8 cellular contexts compared by ENCODE assay signal in the genomic region with DNA sequence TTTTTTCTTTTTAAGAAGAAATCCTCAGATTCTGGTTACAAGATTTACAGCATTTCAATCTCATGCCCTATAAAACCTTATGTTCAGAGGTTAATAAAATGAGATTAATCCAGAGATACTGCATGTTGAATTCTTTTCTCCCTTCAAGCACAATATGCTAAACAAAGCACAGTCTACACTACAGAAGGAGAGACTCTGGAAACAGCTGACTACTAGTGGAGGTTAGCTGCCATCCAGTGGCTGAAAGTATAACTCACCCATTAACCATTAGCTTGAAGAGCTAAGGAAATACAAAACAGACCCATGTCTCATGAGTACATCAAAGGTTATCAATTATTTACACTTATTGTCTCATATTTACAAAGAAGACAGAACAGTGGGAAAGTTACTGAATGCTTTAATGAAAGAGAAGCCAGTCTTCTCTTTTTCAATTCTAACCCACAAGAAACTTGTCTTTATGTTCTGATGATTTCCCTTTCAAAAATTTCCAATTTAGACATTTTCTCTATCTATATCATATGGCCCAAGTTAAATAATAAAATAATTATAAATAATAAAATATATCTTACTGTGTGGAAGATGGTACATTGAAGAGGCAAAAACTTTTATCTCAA. TPM values are rescaled to one million over a fixed set of nuclear protein-coding genes. Genes with fewer than 3 reads are reported as not detected.
DNase-seq lines count a peak whose midpoint lies in the region; ATAC-seq and TF ChIP-seq lines count a peak whose summit lies in the region.

No MANE protein-coding gene starts in this region.

- TF ChIP-seq CTCF in breast epithelium (IDR thresholded peaks at IDR 0.05), result peak in 2 of 3 donors; percentile 53 to 55
- TF ChIP-seq CTCF in liver (IDR thresholded peaks at IDR 0.05; ENCODE audit: low read depth, low read length, missing input control), result peak; percentile 52

- peak; percentile 96 for ATAC-seq in GM21390 (IDR thresholded peaks at IDR 0.05; ENCODE audit: unreplicated experiment)
- ATAC-seq in HG03575 (IDR thresholded peaks at IDR 0.05; ENCODE audit: extremely low read depth, insufficient number of reproducible peaks, low FRiP score, unreplicated experiment), result peak; percentile 91
- ATAC-seq in stimulated activated memory B cell treated with anti-CD40 and anti-IgM and Interleukin-4, amounts not matched to agents 10 μg/mL and 1 μg/mL and 100 μg/mL, for 72 hours, result no peak

- H3K27me3 Mint-ChIP-seq in stimulated activated memory B cell treated with anti-CD40 and anti-IgM and Interleukin-4, amounts not matched to agents 10 μg/mL and 1 μg/mL and 100 μg/mL, for 72 hours, result peaks cover 5% of the 10 kb centered on the region
- H3K27me3 Mint-ChIP-seq in T-helper 2 cell treated with Interferon-gamma antibody and Interleukin-4, amounts not matched to agents 5 μg/mL and 100 μg/mL, for 36 hours (ENCODE audit: low read depth), result no peaks in the 10 kb centered on the region

- peaks cover 8% of the 10 kb centered on the region for H3K9me3 Mint-ChIP-seq in stimulated activated memory B cell treated with anti-CD40 and anti-IgM and Interleukin-4, amounts not matched to agents 10 μg/mL and 1 μg/mL and 100 μg/mL, for 72 hours
- no peaks in the 10 kb centered on the region for H3K9me3 Mint-ChIP-seq in T-helper 2 cell treated with Interferon-gamma antibody and Interleukin-4, amounts not matched to agents 5 μg/mL and 100 μg/mL, for 36 hours

- H3K4me3 Mint-ChIP-seq in stimulated activated memory B cell treated with anti-CD40 and anti-IgM and Interleukin-4, amounts not matched to agents 10 μg/mL and 1 μg/mL and 100 μg/mL, for 72 hours, result no peak overlapping the region
- H3K4me3 Mint-ChIP-seq in T-helper 2 cell treated with Interferon-gamma antibody and Interleukin-4, amounts not matched to agents 5 μg/mL and 100 μg/mL, for 36 hours, result no peak overlapping the region

- H3K27me3 ChIP-seq in breast epithelium, result no peaks in the 10 kb centered on the region
- no peaks in the 10 kb centered on the region for H3K27me3 ChIP-seq in liver (ENCODE audit: control insufficient read depth in 4 of 4, insufficient read depth in 4 of 4, low read length in 3 of 4)

- H3K9me3 ChIP-seq in breast epithelium (no peaks in the 10 kb centered on the region), liver (ENCODE audit: control insufficient read depth in 4 of 4, low read length in 3 of 4) (no peaks in the 10 kb centered on the region)

- no peak for TF ChIP-seq POLR2A in breast epithelium (IDR thresholded peaks at IDR 0.05)

- no peaks in the 10 kb centered on the region for H3K4me1 Mint-ChIP-seq in stimulated activated memory B cell treated with anti-CD40 and anti-IgM and Interleukin-4, amounts not matched to agents 10 μg/mL and 1 μg/mL and 100 μg/mL, for 72 hours
- H3K4me1 Mint-ChIP-seq in T-helper 2 cell treated with Interferon-gamma antibody and Interleukin-4, amounts not matched to agents 5 μg/mL and 100 μg/mL, for 36 hours (ENCODE audit: low read depth), result no peaks in the 10 kb centered on the region

- no peak overlapping the region for H3K9ac ChIP-seq in liver (ENCODE audit: low read depth in 1 of 2, low read length in 2 of 2)

- TF ChIP-seq RAD21 in liver (IDR thresholded peaks at IDR 0.05), result peak; percentile 80 to 88

- H3K4me1 ChIP-seq in breast epithelium, result no peaks in the 10 kb centered on the region
- no peaks in the 10 kb centered on the region for H3K4me1 ChIP-seq in liver (ENCODE audit: control insufficient read depth in 4 of 4, insufficient read depth in 4 of 4, low read length in 3 of 4)

- no peaks in the 10 kb centered on the region for H3K36me3 Mint-ChIP-seq in stimulated activated memory B cell treated with anti-CD40 and anti-IgM and Interleukin-4, amounts not matched to agents 10 μg/mL and 1 μg/mL and 100 μg/mL, for 72 hours
- no peaks in the 10 kb centered on the region for H3K36me3 Mint-ChIP-seq in T-helper 2 cell treated with Interferon-gamma antibody and Interleukin-4, amounts not matched to agents 5 μg/mL and 100 μg/mL, for 36 hours (ENCODE audit: low read depth)

- H3K27ac ChIP-seq in breast epithelium, result no peak overlapping the region
- H3K27ac ChIP-seq in liver (ENCODE audit: low read depth in 1 of 2, low read length in 2 of 2), result no peak overlapping the region

- no peak overlapping the region for H3K4me3 ChIP-seq in breast epithelium
- H3K4me3 ChIP-seq in liver (ENCODE audit: low read depth in 1 of 3, low read length in 3 of 3), result no peak overlapping the region

- intact Hi-C loops in breast epithelium (cut with DNase I; ENCODE audit: low total_unique reads), result no loop called here

- H3K36me3 ChIP-seq in breast epithelium (no peaks in the 10 kb centered on the region), liver (ENCODE audit: control insufficient read depth in 4 of 4, insufficient read depth in 3 of 4, low read depth in 1 of 4, low read length in 3 of 4) (no peaks in the 10 kb centered on the region)

- H3K27ac Mint-ChIP-seq in stimulated activated memory B cell treated with anti-CD40 and anti-IgM and Interleukin-4, amounts not matched to agents 10 μg/mL and 1 μg/mL and 100 μg/mL, for 72 hours, result no peak overlapping the region
- no peak overlapping the region for H3K27ac Mint-ChIP-seq in T-helper 2 cell treated with Interferon-gamma antibody and Interleukin-4, amounts not matched to agents 5 μg/mL and 100 μg/mL, for 36 hours

- DNase-seq in ELR (ENCODE audit: low read depth) (peak; percentile 80), NCI-H524 treated with DMSO at 0.1 percent for 48 hours (lab: John Stamatoyannopoulos, UW) (peak; percentile 45), breast epithelium (ENCODE audit: low spot score in 2 of 2) (no peak)
- DNase-seq in T-helper 2 cell treated with Interferon-gamma antibody and Interleukin-4, amounts not matched to agents 5 μg/mL and 100 μg/mL, for 36 hours (ENCODE audit: low spot score), result no peak

TF ChIP-seq in liver, 16 proteins besides CTCF, POLR2A, EP300 and RAD21:
- TF ChIP-seq SP1 (IDR thresholded peaks at IDR 0.05) (no peak), YY1 (IDR thresholded peaks at IDR 0.05) (no peak), REST (IDR thresholded peaks at IDR 0.05) (no peak), TAF1 (conservative IDR thresholded peaks at IDR 0.05) (no peak), FOXA2 (IDR thresholded peaks at IDR 0.05) (no peak), EGR1 (IDR thresholded peaks at IDR 0.05; ENCODE audit: low read depth in 2 of 2) (no peak), NR2F2 (IDR thresholded peaks at IDR 0.05) (no peak), JUND (IDR thresholded peaks at IDR 0.05) (no peak), FOXA1 (IDR thresholded peaks at IDR 0.05) (no peak), HNF4A (conservative IDR thresholded peaks at IDR 0.05) (no peak), ZBTB33 (IDR thresholded peaks at IDR 0.05) (no peak), GABPA (IDR thresholded peaks at IDR 0.05 in 1 of 2, conservative IDR thresholded peaks at IDR 0.05 in 1 of 2) (no peak), RXRA (IDR thresholded peaks at IDR 0.05) (no peak)
- TF ChIP-seq, protein P1, sequence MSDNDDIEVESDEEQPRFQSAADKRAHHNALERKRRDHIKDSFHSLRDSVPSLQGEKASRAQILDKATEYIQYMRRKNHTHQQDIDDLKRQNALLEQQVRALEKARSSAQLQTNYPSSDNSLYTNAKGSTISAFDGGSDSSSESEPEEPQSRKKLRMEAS (IDR thresholded peaks at IDR 0.05), result no peak
TF ChIP-seq in liver: peak in this region for 0.

RNA-seq across cellular contexts. Expression of gene DNAH5, which starts 12.7 kb away (rescaled TPM):
- total RNA-seq in breast epithelium (10 to 100 TPM in 1 of 3 donors, 1 to 10 TPM in 1, under 1 TPM in 1; 0.48 to 14.4 (median 3.8) TPM), liver (10 to 100 TPM in 1 of 2 donors, under 1 TPM in 1; 0.19 to 14.8 TPM)
- 1 to 10 TPM; 1.1 to 7.7 TPM for polyA plus RNA-seq in liver

Comparison
In these comparisons a context has a peak if more than half of its experiments do, and no peak if none do; other contexts are left out.
1. DNase-seq: peak in ELR (single experiment) and NCI-H524 treated with DMSO at 0.1 percent for 48 hours (single experiment); none in breast epithelium (0 of 2) and T-helper 2 cell treated with Interferon-gamma antibody and Interleukin-4, amounts not matched to agents 5 μg/mL and 100 μg/mL, for 36 hours (single experiment).